In the genomic region with DNA sequence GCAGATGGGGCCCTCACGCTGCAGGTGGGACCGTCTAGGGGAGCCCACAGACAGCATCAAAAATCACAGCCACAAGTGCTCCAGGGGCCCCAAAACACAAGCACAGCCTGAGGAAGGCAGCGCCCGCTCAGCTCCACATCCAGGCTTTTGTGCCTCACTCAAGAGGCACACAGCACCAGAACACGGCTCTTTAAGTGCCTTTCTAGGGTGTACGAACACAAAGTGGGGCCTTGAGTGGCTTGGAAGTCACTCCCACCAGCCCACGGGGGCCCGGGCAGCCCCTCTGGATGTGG, we compare ENCODE assay signal across 1 cellular context.
TF ChIP-seq lines count a peak whose summit lies in the region.

No MANE protein-coding gene starts in this region.

TF ChIP-seq in GM23338, 12 proteins besides CTCF, POLR2A, EP300 and RAD21 (continued from another document):
- TF ChIP-seq, protein P1, sequence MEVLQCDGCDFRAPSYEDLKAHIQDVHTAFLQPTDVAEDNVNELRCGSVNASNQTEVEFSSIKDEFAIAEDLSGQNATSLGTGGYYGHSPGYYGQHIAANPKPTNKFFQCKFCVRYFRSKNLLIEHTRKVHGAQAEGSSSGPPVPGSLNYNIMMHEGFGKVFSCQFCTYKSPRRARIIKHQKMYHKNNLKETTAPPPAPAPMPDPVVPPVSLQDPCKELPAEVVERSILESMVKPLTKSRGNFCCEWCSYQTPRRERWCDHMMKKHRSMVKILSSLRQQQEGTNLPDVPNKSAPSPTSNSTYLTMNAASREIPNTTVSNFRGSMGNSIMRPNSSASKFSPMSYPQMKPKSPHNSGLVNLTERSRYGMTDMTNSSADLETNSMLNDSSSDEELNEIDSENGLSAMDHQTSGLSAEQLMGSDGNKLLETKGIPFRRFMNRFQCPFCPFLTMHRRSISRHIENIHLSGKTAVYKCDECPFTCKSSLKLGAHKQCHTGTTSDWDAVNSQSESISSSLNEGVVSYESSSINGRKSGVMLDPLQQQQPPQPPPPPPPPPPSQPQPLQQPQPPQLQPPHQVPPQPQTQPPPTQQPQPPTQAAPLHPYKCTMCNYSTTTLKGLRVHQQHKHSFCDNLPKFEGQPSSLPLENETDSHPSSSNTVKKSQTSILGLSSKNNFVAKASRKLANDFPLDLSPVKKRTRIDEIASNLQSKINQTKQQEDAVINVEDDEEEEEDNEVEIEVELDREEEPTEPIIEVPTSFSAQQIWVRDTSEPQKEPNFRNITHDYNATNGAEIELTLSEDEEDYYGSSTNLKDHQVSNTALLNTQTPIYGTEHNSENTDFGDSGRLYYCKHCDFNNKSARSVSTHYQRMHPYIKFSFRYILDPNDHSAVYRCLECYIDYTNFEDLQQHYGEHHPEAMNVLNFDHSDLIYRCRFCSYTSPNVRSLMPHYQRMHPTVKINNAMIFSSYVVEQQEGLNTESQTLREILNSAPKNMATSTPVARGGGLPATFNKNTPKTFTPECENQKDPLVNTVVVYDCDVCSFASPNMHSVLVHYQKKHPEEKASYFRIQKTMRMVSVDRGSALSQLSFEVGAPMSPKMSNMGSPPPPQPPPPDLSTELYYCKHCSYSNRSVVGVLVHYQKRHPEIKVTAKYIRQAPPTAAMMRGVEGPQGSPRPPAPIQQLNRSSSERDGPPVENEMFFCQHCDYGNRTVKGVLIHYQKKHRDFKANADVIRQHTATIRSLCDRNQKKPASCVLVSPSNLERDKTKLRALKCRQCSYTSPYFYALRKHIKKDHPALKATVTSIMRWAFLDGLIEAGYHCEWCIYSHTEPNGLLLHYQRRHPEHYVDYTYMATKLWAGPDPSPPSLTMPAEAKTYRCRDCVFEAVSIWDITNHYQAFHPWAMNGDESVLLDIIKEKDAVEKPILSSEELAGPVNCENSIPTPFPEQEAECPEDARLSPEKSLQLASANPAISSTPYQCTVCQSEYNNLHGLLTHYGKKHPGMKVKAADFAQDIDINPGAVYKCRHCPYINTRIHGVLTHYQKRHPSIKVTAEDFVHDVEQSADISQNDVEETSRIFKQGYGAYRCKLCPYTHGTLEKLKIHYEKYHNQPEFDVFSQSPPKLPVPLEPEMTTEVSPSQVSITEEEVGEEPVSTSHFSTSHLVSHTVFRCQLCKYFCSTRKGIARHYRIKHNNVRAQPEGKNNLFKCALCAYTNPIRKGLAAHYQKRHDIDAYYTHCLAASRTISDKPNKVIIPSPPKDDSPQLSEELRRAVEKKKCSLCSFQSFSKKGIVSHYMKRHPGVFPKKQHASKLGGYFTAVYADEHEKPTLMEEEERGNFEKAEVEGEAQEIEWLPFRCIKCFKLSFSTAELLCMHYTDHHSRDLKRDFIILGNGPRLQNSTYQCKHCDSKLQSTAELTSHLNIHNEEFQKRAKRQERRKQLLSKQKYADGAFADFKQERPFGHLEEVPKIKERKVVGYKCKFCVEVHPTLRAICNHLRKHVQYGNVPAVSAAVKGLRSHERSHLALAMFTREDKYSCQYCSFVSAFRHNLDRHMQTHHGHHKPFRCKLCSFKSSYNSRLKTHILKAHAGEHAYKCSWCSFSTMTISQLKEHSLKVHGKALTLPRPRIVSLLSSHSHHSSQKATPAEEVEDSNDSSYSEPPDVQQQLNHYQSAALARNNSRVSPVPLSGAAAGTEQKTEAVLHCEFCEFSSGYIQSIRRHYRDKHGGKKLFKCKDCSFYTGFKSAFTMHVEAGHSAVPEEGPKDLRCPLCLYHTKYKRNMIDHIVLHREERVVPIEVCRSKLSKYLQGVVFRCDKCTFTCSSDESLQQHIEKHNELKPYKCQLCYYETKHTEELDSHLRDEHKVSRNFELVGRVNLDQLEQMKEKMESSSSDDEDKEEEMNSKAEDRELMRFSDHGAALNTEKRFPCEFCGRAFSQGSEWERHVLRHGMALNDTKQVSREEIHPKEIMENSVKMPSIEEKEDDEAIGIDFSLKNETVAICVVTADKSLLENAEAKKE (CRISPR knock-in tag; IDR thresholded peaks at IDR 0.05) = no peak
- TF ChIP-seq ZNF114 (CRISPR knock-in tag; IDR thresholded peaks at IDR 0.05) (no peak), POLR2AphosphoS5 (IDR thresholded peaks at IDR 0.05; ENCODE audit: low read depth) (no peak), CREB1 (CRISPR knock-in tag; IDR thresholded peaks at IDR 0.05; ENCODE audit: low read depth) (no peak), JUNB (IDR thresholded peaks at IDR 0.05; ENCODE audit: unreplicated experiment) (no peak), STAT1 (IDR thresholded peaks at IDR 0.05; ENCODE audit: unreplicated experiment) (no peak), ZNF331 (CRISPR knock-in tag; IDR thresholded peaks at IDR 0.05; ENCODE audit: low read depth) (no peak), EZH2 (IDR thresholded peaks at IDR 0.05; ENCODE audit: low read depth, unreplicated experiment) (no peak)
- TF ChIP-seq, protein P2, sequence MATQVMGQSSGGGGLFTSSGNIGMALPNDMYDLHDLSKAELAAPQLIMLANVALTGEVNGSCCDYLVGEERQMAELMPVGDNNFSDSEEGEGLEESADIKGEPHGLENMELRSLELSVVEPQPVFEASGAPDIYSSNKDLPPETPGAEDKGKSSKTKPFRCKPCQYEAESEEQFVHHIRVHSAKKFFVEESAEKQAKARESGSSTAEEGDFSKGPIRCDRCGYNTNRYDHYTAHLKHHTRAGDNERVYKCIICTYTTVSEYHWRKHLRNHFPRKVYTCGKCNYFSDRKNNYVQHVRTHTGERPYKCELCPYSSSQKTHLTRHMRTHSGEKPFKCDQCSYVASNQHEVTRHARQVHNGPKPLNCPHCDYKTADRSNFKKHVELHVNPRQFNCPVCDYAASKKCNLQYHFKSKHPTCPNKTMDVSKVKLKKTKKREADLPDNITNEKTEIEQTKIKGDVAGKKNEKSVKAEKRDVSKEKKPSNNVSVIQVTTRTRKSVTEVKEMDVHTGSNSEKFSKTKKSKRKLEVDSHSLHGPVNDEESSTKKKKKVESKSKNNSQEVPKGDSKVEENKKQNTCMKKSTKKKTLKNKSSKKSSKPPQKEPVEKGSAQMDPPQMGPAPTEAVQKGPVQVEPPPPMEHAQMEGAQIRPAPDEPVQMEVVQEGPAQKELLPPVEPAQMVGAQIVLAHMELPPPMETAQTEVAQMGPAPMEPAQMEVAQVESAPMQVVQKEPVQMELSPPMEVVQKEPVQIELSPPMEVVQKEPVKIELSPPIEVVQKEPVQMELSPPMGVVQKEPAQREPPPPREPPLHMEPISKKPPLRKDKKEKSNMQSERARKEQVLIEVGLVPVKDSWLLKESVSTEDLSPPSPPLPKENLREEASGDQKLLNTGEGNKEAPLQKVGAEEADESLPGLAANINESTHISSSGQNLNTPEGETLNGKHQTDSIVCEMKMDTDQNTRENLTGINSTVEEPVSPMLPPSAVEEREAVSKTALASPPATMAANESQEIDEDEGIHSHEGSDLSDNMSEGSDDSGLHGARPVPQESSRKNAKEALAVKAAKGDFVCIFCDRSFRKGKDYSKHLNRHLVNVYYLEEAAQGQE (IDR thresholded peaks at IDR 0.05; ENCODE audit: unreplicated experiment) = no peak
